ENCODE assay signal across 20 cellular contexts in genomic region chr6:147820520-147820919, GRCh38.
"Had no signal": no experiment of that assay in that cellular context is flagged by ENCODE, and none has a peak within 500 bp of the region (broad histone marks: within the 10 kb centered on the region; RNA-seq: fewer than 3 reads in every experiment).

No MANE protein-coding gene starts in this region.

- H3K9me3 ChIP-seq: left ventricle myocardium inferior, pancreas, prostate gland, spleen, tibial artery, upper lobe of left lung, uterus had no signal

- H3K4me1 Mint-ChIP-seq: naive thymus-derived CD4-positive, alpha-beta T cell; stimulated activated memory B cell treated with anti-CD40 and anti-IgM and Interleukin-4, amounts not matched to agents 10 μg/mL and 1 μg/mL and 100 μg/mL, for 72 hours had no signal

- H3K36me3 Mint-ChIP-seq: naive thymus-derived CD4-positive, alpha-beta T cell; stimulated activated memory B cell treated with anti-CD40 and anti-IgM and Interleukin-4, amounts not matched to agents 10 μg/mL and 1 μg/mL and 100 μg/mL, for 72 hours had no signal

- H3K27ac Mint-ChIP-seq: naive thymus-derived CD4-positive, alpha-beta T cell; stimulated activated memory B cell treated with anti-CD40 and anti-IgM and Interleukin-4, amounts not matched to agents 10 μg/mL and 1 μg/mL and 100 μg/mL, for 72 hours; stimulated activated naive CD8-positive, alpha-beta T cell treated with anti-CD3 and anti-CD28 coated beads, Interleukin-15, Interleukin-2, amounts not matched to agents 100 ng/mL and 50 ng/mL, for 24 hours had no signal

- H3K27me3 ChIP-seq: hepatocyte, pancreas, spleen, tibial artery, upper lobe of left lung, uterus had no signal

- ATAC-seq: left cardiac atrium; naive thymus-derived CD4-positive, alpha-beta T cell; pancreas; sciatic nerve; stimulated activated memory B cell treated with anti-CD40 and anti-IgM and Interleukin-4, amounts not matched to agents 10 μg/mL and 1 μg/mL and 100 μg/mL, for 72 hours had no signal

- H3K9me3 Mint-ChIP-seq: stimulated activated naive CD8-positive, alpha-beta T cell treated with anti-CD3 and anti-CD28 coated beads, Interleukin-15, Interleukin-2, amounts not matched to agents 100 ng/mL and 50 ng/mL, for 24 hours had no signal

- H3K27me3 Mint-ChIP-seq: naive thymus-derived CD4-positive, alpha-beta T cell; stimulated activated memory B cell treated with anti-CD40 and anti-IgM and Interleukin-4, amounts not matched to agents 10 μg/mL and 1 μg/mL and 100 μg/mL, for 72 hours; stimulated activated naive CD8-positive, alpha-beta T cell treated with anti-CD3 and anti-CD28 coated beads, Interleukin-15, Interleukin-2, amounts not matched to agents 100 ng/mL and 50 ng/mL, for 24 hours had no signal

- DNase-seq: dermis blood vessel endothelial cell; foreskin melanocyte; kidney; left cardiac atrium; left ventricle myocardium inferior; naive thymus-derived CD4-positive, alpha-beta T cell; pancreas; spleen; stimulated activated CD4-positive, alpha-beta T cell treated with anti-CD3 and anti-CD28 coated beads, Interleukin-15, amount 100 ng/mL, for 24 hours; stimulated activated CD4-positive, alpha-beta T cell treated with anti-CD3 and anti-CD28 coated beads, Interleukin-1b, Interleukin-23, amount 100 ng/mL, for 48 hours; stimulated activated CD4-positive, alpha-beta T cell treated with anti-CD3 and anti-CD28 coated beads, Interleukin-4, amount 100 ng/mL, for 24 hours; tibial artery; upper lobe of left lung; uterus had no signal

- H3K27ac ChIP-seq: hepatocyte, left ventricle myocardium inferior, pancreas, prostate gland, spleen, tibial artery, upper lobe of left lung, uterus had no signal

- H3K36me3 ChIP-seq: left ventricle myocardium inferior, pancreas, prostate gland, spleen, tibial artery, upper lobe of left lung, uterus had no signal

- H3K4me1 ChIP-seq: left ventricle myocardium inferior, pancreas, prostate gland, spleen, tibial artery, upper lobe of left lung, uterus had no signal

- H3K4me3 Mint-ChIP-seq: naive thymus-derived CD4-positive, alpha-beta T cell; stimulated activated memory B cell treated with anti-CD40 and anti-IgM and Interleukin-4, amounts not matched to agents 10 μg/mL and 1 μg/mL and 100 μg/mL, for 72 hours; stimulated activated naive CD8-positive, alpha-beta T cell treated with anti-CD3 and anti-CD28 coated beads, Interleukin-15, Interleukin-2, amounts not matched to agents 100 ng/mL and 50 ng/mL, for 24 hours had no signal

- H3K4me3 ChIP-seq: hepatocyte, left ventricle myocardium inferior, lung, pancreas, prostate gland, spleen, tibial artery, upper lobe of left lung, uterus had no signal
